8 cellular contexts compared by ENCODE assay signal in genomic region chr7:91940572-91941341, GRCh38. TPM values are rescaled to one million over a fixed set of nuclear protein-coding genes. Genes with fewer than 3 reads are reported as not detected.
DNase-seq lines count a peak whose midpoint lies in the region; ATAC-seq, FAIRE-seq and TF ChIP-seq lines count a peak whose summit lies in the region.

Gene AKAP9, plus strand, starts transcription at chr7:91940862. Its CDS starts 238 bp downstream, at chr7:91941100.

- H3K9me3 ChIP-seq in BLaER1 treated with 17β-estradiol and CSF1 and Interleukin-3, amounts not matched to agents 10 nM and 100 nM (replicated peaks in 1 of 11) = no peaks in the 10 kb centered on the region
- H3K9me3 ChIP-seq in lower lobe of right lung = no peaks in the 10 kb centered on the region

- ATAC-seq in HG03442 (IDR thresholded peaks at IDR 0.05; ENCODE audit: unreplicated experiment) = peak; percentile 98
- peak; percentile 98 to 99 for ATAC-seq in lower lobe of right lung

- peak within 1 kb of the TSS; percentile 80 to 92 (median 89) for H3K27ac ChIP-seq in BLaER1 treated with 17β-estradiol and CSF1 and Interleukin-3, amounts not matched to agents 10 nM and 100 nM
- H3K27ac ChIP-seq in dorsolateral prefrontal cortex = peak within 1 kb of the TSS; percentile 77 to 99 (median 94)
- H3K27ac ChIP-seq in lower lobe of right lung = peak within 1 kb of the TSS; percentile 92

- FAIRE-seq in GM19239 (lab: Jason Lieb, UNC) = peak; percentile 80

- peaks cover 26 to 47% (median 39%) of the 10 kb centered on the region in 10 experiments for H3K4me1 ChIP-seq in BLaER1 treated with 17β-estradiol and CSF1 and Interleukin-3, amounts not matched to agents 10 nM and 100 nM
- peaks cover 43% of the 10 kb centered on the region for H3K4me1 ChIP-seq in lower lobe of right lung

- peak within 1 kb of the TSS; percentile 80 to 95 (median 89) for H3K9ac ChIP-seq in BLaER1 treated with 17β-estradiol and CSF1 and Interleukin-3, amounts not matched to agents 10 nM and 100 nM

- H3K4me2 ChIP-seq in BLaER1 treated with 17β-estradiol and CSF1 and Interleukin-3, amounts not matched to agents 10 nM and 100 nM = peak within 1 kb of the TSS; percentile 80 to 95 (median 85)

- no peaks in the 10 kb centered on the region for H3K36me3 ChIP-seq in BLaER1 treated with 17β-estradiol and CSF1 and Interleukin-3, amounts not matched to agents 10 nM and 100 nM
- no peaks in the 10 kb centered on the region for H3K36me3 ChIP-seq in lower lobe of right lung

- H3K27me3 ChIP-seq in BLaER1 treated with 17β-estradiol and CSF1 and Interleukin-3, amounts not matched to agents 10 nM and 100 nM = no peaks in the 10 kb centered on the region
- no peaks in the 10 kb centered on the region for H3K27me3 ChIP-seq in dorsolateral prefrontal cortex
- no peaks in the 10 kb centered on the region for H3K27me3 ChIP-seq in lower lobe of right lung (ENCODE audit: low read depth)

- peaks cover 0 to 43% (median 17%) of the 10 kb centered on the region in 11 experiments; a peak in 11 of 22 replicates for H4K20me1 ChIP-seq in BLaER1 treated with 17β-estradiol and CSF1 and Interleukin-3, amounts not matched to agents 10 nM and 100 nM

- peak; percentile 63 for DNase-seq in GM19239 (ENCODE audit: insufficient read length, low spot score)
- peak; percentile 89 to 98 for DNase-seq in NCI-H526 (lab: John Stamatoyannopoulos, UW)
- peak; percentile 87 to 90 for DNase-seq in activated CD4-positive, alpha-beta T cell treated with anti-CD3 and anti-CD28 coated beads, Interleukin-2, amount 50 U/mL, for 48 hours
- peak; percentile 70 to 94 (median 84) for DNase-seq in dorsolateral prefrontal cortex
- DNase-seq in lower lobe of right lung = peak; percentile 96
- peak; percentile 68 to 88 (median 83) for DNase-seq in stimulated activated CD4-positive, alpha-beta T cell treated with anti-CD3 and anti-CD28 coated beads, TNF-alpha, amount 100 ng/mL, for 24 hours (ENCODE audit: low read depth in 3 of 3)

- intact Hi-C loops in dorsolateral prefrontal cortex (cut with DNase I) = loop anchor here in 1 of 2 donors (5.0 kb wide), 1 partner anchor 192 kb away; the partner anchor contains the start of gene CYP51A1
- intact Hi-C loops in lower lobe of right lung (cut with DNase I) = no loop called here

- TF ChIP-seq CTCF in dorsolateral prefrontal cortex (IDR thresholded peaks at IDR 0.05 in 54 of 56, conservative IDR thresholded peaks at IDR 0.05 in 2 of 56; ENCODE audit: low read depth in 1 of 56, partially characterized antibody in 56 of 56) (peak in 15 of 56 donors; percentile 5 to 35 (median 11)), lower lobe of right lung (IDR thresholded peaks at IDR 0.05) (no peak)

- peak within 1 kb of the TSS; percentile 68 to 93 (median 88) for H3K4me3 ChIP-seq in BLaER1 treated with 17β-estradiol and CSF1 and Interleukin-3, amounts not matched to agents 10 nM and 100 nM
- H3K4me3 ChIP-seq in dorsolateral prefrontal cortex (peak within 1 kb of the TSS; percentile 54 to 98 (median 87)), lower lobe of right lung (peak within 1 kb of the TSS; percentile 88)

RNA-seq across cellular contexts. Expression of gene AKAP9, which starts in this region (rescaled TPM):
- 100 to 1,000 TPM in 12 of 120 experiments, 10 to 100 TPM in 108; 64.7 to 107 (median 85.5) TPM for total RNA-seq in dorsolateral prefrontal cortex
- total RNA-seq in lower lobe of right lung = 93.7 TPM

Comparison
In these comparisons a context has a peak if more than half of its experiments do, and no peak if none do; other contexts are left out.
1. Peak in every context shown above with its lines: DNase-seq, ATAC-seq, H3K4me3 ChIP-seq and H3K27ac ChIP-seq.